ENCODE assay signal across 1 cellular context in the genomic region with DNA sequence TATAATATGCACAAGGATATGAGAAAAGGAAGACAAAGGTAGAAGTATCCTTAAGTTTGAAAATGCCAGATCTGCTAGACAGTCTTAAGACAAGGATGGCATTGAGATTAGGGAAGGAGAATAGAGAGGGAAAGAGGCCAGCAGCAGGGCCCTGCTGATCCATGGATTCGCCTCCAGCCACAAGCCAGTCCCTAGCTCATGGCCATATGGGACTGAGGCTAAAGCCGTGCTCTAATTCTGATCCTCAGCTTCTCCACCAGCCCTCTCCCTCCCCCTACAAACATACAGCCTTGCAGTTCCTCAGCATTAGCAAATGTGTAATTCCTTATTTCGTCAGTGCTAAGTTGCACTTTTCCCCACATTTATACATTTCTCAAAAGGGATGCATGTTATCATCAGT.
TF ChIP-seq lines count a peak whose summit lies in the region.

No MANE protein-coding gene starts in this region.

TF ChIP-seq in A549, 52 proteins besides CTCF, POLR2A, EP300 and RAD21:
- TF ChIP-seq, protein P1, sequence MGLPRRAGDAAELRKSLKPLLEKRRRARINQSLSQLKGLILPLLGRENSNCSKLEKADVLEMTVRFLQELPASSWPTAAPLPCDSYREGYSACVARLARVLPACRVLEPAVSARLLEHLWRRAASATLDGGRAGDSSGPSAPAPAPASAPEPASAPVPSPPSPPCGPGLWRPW (IDR thresholded peaks at IDR 0.05): no peak
- TF ChIP-seq SREBF2 (IDR thresholded peaks at IDR 0.05) (no peak), BHLHE40 (IDR thresholded peaks at IDR 0.05; ENCODE audit: low read depth, low read length) (no peak), TFCP2L1 (CRISPR knock-in tag; IDR thresholded peaks at IDR 0.05) (no peak), RFX5 (IDR thresholded peaks at IDR 0.05) (no peak)
